1 cellular context compared by ENCODE assay signal in the genomic region with DNA sequence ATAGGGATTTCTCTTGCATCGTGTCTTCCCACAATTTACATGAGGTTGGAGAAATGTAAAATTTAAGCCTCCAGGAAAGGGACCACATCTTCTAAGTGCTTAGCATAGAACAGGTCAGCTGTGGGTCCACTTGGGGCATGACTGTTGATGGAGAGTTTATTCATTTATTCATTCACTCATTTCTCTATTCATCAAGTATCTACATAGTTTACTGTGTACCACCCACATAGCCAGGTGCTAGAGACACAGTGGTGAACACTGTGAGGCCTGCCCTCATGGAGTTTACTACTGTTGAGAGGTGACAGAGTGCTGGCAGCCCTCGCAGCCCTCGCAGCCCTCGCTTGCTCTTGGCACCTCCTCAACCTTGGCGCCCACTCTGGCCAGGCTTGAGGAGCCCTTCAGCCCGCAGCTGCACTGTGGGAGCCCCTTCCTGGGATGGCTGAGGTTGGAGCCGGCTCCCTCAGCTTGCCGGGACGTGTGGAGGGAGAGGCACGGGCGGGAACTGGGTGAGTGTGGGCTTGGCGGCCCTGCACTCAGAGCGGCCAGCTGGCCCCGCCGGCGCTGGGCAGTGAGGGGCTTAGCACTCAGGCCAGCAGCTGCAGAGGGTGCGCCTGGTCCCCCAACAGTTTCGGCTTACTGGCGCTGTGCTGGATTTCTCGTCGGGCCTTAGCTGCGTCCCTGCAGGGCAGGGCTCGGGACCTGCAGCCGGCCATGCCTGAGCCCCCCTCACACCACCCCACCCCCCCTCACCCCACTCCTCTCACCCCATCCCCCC.
TF ChIP-seq lines count a peak whose summit lies in the region.

No MANE protein-coding gene starts in this region.

TF ChIP-seq in GM23338, 12 proteins besides CTCF, POLR2A, EP300 and RAD21 (continued from another document):
- TF ChIP-seq NANOG (IDR thresholded peaks at IDR 0.05; ENCODE audit: borderline replicate concordance) = no peak
